Comparison of ENCODE assay signal across 12 cellular contexts in genomic region chr12:14390885-14391530, GRCh38. TPM values are rescaled to one million over a fixed set of nuclear protein-coding genes. Genes with fewer than 3 reads are reported as not detected.
DNase-seq lines count a peak whose midpoint lies in the region; ATAC-seq and TF ChIP-seq lines count a peak whose summit lies in the region.
"Had no signal": no experiment of that assay in that cellular context is flagged by ENCODE, and none has a peak within 500 bp of the region (broad histone marks: within the 10 kb centered on the region; RNA-seq: fewer than 3 reads in every experiment).

No MANE protein-coding gene starts in this region.

- POLR2A ChIA-PET in HEK293 (lab: Yijun Ruan, JAX) = interaction anchor here (0.6 kb wide), 1 partner anchor 15 kb away, joined by 3 read pairs; no protein-coding TSS in a partner anchor
- POLR2A ChIA-PET in PC-3 (lab: Charles Lee; ENCODE audit: unreplicated experiment) = no interaction called here

- peaks cover 20% of the 10 kb centered on the region for H3K36me3 Mint-ChIP-seq in CD4-positive, CD25-positive, alpha-beta regulatory T cell
- peaks cover 82% of the 10 kb centered on the region for H3K36me3 Mint-ChIP-seq in brain
- H3K36me3 Mint-ChIP-seq in neural crest cell (ENCODE audit: low read depth) = peaks cover 30% of the 10 kb centered on the region

- H3K4me1 Mint-ChIP-seq in CD4-positive, CD25-positive, alpha-beta regulatory T cell = peaks cover 54 to 88% (median 65%) of the 10 kb centered on the region in 4 donors
- H3K4me1 Mint-ChIP-seq in brain (peaks cover 67% of the 10 kb centered on the region), neural crest cell (peaks cover 70% of the 10 kb centered on the region)

- intact Hi-C loops in PC-3 (cut with micrococcal nuclease) = no loop called here

- no peaks in the 10 kb centered on the region for H3K9me3 ChIP-seq in CD4-positive, CD25-positive, alpha-beta regulatory T cell (ENCODE audit: control insufficient read depth in 2 of 2, low read length in 2 of 2)
- H3K9me3 ChIP-seq in HEK293 (ENCODE audit: control insufficient read depth, insufficient read depth, low read depth, low read length) (no peaks in the 10 kb centered on the region), PC-3 (ENCODE audit: low read length) (no peaks in the 10 kb centered on the region)

- H3K4me2 ChIP-seq in PC-3 (ENCODE audit: low read length) = no peak overlapping the region

- peaks cover 2% of the 10 kb centered on the region for H3K36me3 ChIP-seq in CD4-positive, CD25-positive, alpha-beta regulatory T cell (ENCODE audit: control insufficient read depth, insufficient read depth, low read length)
- H3K36me3 ChIP-seq in HEK293 (ENCODE audit: control insufficient read depth in 2 of 2, insufficient read depth in 1 of 2, low read length in 2 of 2) (no peaks in the 10 kb centered on the region; a peak in 1 of 3 replicates), PC-3 (ENCODE audit: low read depth, low read length) (no peaks in the 10 kb centered on the region; the same call in 1 of the 2 replicates)

- CTCF ChIA-PET in HEK293 (lab: Yijun Ruan, JAX) = interaction anchor here (1.0 kb wide), 1 partner anchor 153 kb away, joined by 3 read pairs; no protein-coding TSS in a partner anchor
- CTCF ChIA-PET in PC-3 (lab: Charles Lee) = no interaction called here

- no peaks in the 10 kb centered on the region for H3F3A ChIP-seq in PC-3 (ENCODE audit: low read length, unreplicated experiment)

- H3K79me2 ChIP-seq in PC-3 (ENCODE audit: low read length) = peaks cover 92% of the 10 kb centered on the region

- no peaks in the 10 kb centered on the region for H4K20me1 ChIP-seq in PC-3 (ENCODE audit: low read length)

- no peaks in the 10 kb centered on the region for H3K9me2 ChIP-seq in PC-3 (replicated peaks; ENCODE audit: low read length)

- no TSS peak for BruUV-seq in PC-3 (replicated peaks; lab: Mats Ljungman, UMichigan)

- peak in 2 of 3 donors; percentile 47 to 65 for DNase-seq in CD4-positive, CD25-positive, alpha-beta regulatory T cell
- DNase-seq in neural crest cell (ENCODE audit: low read depth, low spot score) = no peak
- no peak for DNase-seq in NCI-H1436 treated with DMSO at 0.1 percent for 48 hours (lab: John Stamatoyannopoulos, UW)
- no peak for DNase-seq in PC-3
- no peak for DNase-seq in NCI-H1048 (lab: John Stamatoyannopoulos, UW)
- DNase-seq: activated effector memory CD4-positive, alpha-beta T cell treated with Interleukin-2 at 50 U/mL for 16 hours; H7; NCI-H2107 had no signal

- peaks cover 0 to 1% (median 0%) of the 10 kb centered on the region in 7 donors for H3K9me3 Mint-ChIP-seq in CD4-positive, CD25-positive, alpha-beta regulatory T cell
- H3K9me3 Mint-ChIP-seq in brain = peaks cover 37 to 70% (median 46%) of the 10 kb centered on the region in 5 experiments
- peaks cover 9% of the 10 kb centered on the region for H3K9me3 Mint-ChIP-seq in neural crest cell

- H3K4me3 Mint-ChIP-seq in CD4-positive, CD25-positive, alpha-beta regulatory T cell = peak overlapping the region; percentile 67 to 96 (median 84)
- H3K4me3 Mint-ChIP-seq in brain (peak overlapping the region in 3 of 5 experiments; percentile 28 to 60 (median 47)), neural crest cell (no peak overlapping the region)

- H3K4me1 ChIP-seq in CD4-positive, CD25-positive, alpha-beta regulatory T cell (ENCODE audit: control insufficient read depth, insufficient read depth, low read length, poor library complexity, severe bottlenecking) = peaks cover 81% of the 10 kb centered on the region
- peaks cover 11% of the 10 kb centered on the region for H3K4me1 ChIP-seq in HEK293 (ENCODE audit: control insufficient read depth, insufficient read depth, low read length)
- H3K4me1 ChIP-seq in PC-3 (ENCODE audit: insufficient read depth, low read length) = peaks cover 5% of the 10 kb centered on the region

- H3K9ac ChIP-seq in PC-3 (ENCODE audit: low read length) = no peak overlapping the region

- H3K27ac Mint-ChIP-seq in CD4-positive, CD25-positive, alpha-beta regulatory T cell = peak overlapping the region; percentile 88 to 99 (median 93)
- H3K27ac Mint-ChIP-seq in brain = peak overlapping the region in 4 of 5 experiments; percentile 38 to 78 (median 61)
- peak overlapping the region; percentile 67 for H3K27ac Mint-ChIP-seq in neural crest cell (ENCODE audit: unreplicated experiment)

- ATAC-seq in CD4-positive, CD25-positive, alpha-beta regulatory T cell (ENCODE audit: low read depth in 2 of 2) = no peak
- ATAC-seq in HG03460 (IDR thresholded peaks at IDR 0.05; ENCODE audit: unreplicated experiment) (no peak), PC-3 (no peak)

- TF ChIP-seq CTCF in HEK293 (tag by site-specific recombination; IDR thresholded peaks at IDR 0.05) (no peak), brain (conservative IDR thresholded peaks at IDR 0.05) (no peak), neural crest cell (conservative IDR thresholded peaks at IDR 0.05) (no peak), PC-3 (conservative IDR thresholded peaks at IDR 0.05; ENCODE audit: low read depth, low read length) (no peak)

- H3K27me3 ChIP-seq in CD4-positive, CD25-positive, alpha-beta regulatory T cell (ENCODE audit: control insufficient read depth, insufficient read depth, low read length) = no peaks in the 10 kb centered on the region
- no peaks in the 10 kb centered on the region for H3K27me3 ChIP-seq in PC-3 (ENCODE audit: low read length)

- no peak overlapping the region for H2AFZ ChIP-seq in PC-3 (ENCODE audit: low read length)

- H3K27ac ChIP-seq in CD4-positive, CD25-positive, alpha-beta regulatory T cell (ENCODE audit: insufficient read depth, low read length, poor library complexity, severe bottlenecking) = peak overlapping the region; percentile 72
- no peak overlapping the region for H3K27ac ChIP-seq in HEK293 (ENCODE audit: extremely low read depth, low read depth, low read length)
- no peak overlapping the region for H3K27ac ChIP-seq in PC-3 (ENCODE audit: low read length)

- peak overlapping the region; percentile 81 for H3K4me3 ChIP-seq in CD4-positive, CD25-positive, alpha-beta regulatory T cell (ENCODE audit: low read depth, low read length)
- H3K4me3 ChIP-seq in HEK293 (ENCODE audit: low read depth, low read length) (no peak overlapping the region), PC-3 (ENCODE audit: low read length) (no peak overlapping the region)
- H3K4me3 ChIP-seq: lung had no signal

- no peaks in the 10 kb centered on the region for H3K27me3 Mint-ChIP-seq in CD4-positive, CD25-positive, alpha-beta regulatory T cell
- H3K27me3 Mint-ChIP-seq in brain (no peaks in the 10 kb centered on the region), neural crest cell (ENCODE audit: low read depth) (no peaks in the 10 kb centered on the region)

TF ChIP-seq in HEK293, 187 proteins besides CTCF, POLR2A, EP300 and RAD21:
- TF ChIP-seq PRDM1 (tag by site-specific recombination; IDR thresholded peaks at IDR 0.05) = 0 out of 2 replicates have a peak, but pooled peaks have one; percentile 42
- TF ChIP-seq, protein P1, sequence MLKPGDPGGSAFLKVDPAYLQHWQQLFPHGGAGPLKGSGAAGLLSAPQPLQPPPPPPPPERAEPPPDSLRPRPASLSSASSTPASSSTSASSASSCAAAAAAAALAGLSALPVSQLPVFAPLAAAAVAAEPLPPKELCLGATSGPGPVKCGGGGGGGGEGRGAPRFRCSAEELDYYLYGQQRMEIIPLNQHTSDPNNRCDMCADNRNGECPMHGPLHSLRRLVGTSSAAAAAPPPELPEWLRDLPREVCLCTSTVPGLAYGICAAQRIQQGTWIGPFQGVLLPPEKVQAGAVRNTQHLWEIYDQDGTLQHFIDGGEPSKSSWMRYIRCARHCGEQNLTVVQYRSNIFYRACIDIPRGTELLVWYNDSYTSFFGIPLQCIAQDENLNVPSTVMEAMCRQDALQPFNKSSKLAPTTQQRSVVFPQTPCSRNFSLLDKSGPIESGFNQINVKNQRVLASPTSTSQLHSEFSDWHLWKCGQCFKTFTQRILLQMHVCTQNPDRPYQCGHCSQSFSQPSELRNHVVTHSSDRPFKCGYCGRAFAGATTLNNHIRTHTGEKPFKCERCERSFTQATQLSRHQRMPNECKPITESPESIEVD (tag by site-specific recombination; IDR thresholded peaks at IDR 0.05) = no peak

RNA-seq across cellular contexts. Expression of gene ATF7IP, which starts 25.5 kb away (rescaled TPM):
- total RNA-seq in CD4-positive, CD25-positive, alpha-beta regulatory T cell = 175 TPM
- polyA plus RNA-seq in CD4-positive, CD25-positive, alpha-beta regulatory T cell = 100 to 1,000 TPM in 2 of 4 donors, 10 to 100 TPM in 2; 83.9 to 116 (median 95.0) TPM
- polyA plus RNA-seq in brain (ENCODE audit: insufficient read depth, low read depth, low replicate concordance) = 23.9 TPM
- total RNA-seq in neural crest cell (204 and 212 TPM in 2 replicates), PC-3 (2014; rRNA removed) (12.5 and 16.9 TPM in 2 replicates)

Comparison
In these comparisons a context has a peak if more than half of its experiments do, and no peak if none do; other contexts are left out.
1. DNase-seq: peak in CD4-positive, CD25-positive, alpha-beta regulatory T cell (2 of 3); none in neural crest cell (single experiment), NCI-H1436 treated with DMSO at 0.1 percent for 48 hours (single experiment), PC-3 (single experiment) and NCI-H1048 (single experiment).
2. Peak in every context shown above with its lines, with median percentiles within 50 percentile points of each other: H3K27ac Mint-ChIP-seq.